In the genomic region with DNA sequence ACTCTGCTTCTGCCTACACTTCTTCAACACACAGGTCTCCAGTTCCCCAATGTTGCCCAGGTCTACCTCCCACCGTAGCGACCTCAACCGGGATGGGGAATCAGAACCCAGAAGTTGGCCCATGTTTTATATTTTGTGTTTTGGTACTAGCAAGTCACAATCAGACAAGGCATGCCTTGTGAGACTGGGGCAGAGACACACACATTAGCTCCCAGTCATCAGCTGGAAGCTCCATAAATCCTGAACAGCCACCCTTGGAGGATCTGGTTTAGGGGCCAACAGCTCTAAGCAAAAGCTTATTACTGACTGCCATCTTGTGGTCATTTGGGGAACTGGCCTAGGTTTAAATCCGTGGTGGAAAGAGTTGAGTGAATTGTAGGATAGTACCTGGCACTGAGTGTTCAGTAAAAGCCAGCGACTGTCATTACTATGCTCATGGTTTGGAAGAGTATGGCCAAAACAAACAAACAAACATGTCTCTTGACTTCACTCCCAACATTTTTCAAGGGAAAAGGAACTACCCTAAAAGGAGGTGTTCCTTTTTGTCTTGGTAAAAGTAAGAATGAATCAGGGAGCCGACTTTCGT, we compare ENCODE assay signal across 8 cellular contexts. TPM values are rescaled to one million over a fixed set of nuclear protein-coding genes. Genes with fewer than 3 reads are reported as not detected.
A peak's percentile ranks its signal among the peaks of the same experiment; 100 is the strongest.
DNase-seq lines count a peak whose midpoint lies in the region; ATAC-seq and TF ChIP-seq lines count a peak whose summit lies in the region.

No MANE protein-coding gene starts in this region.

- no peak for ATAC-seq in HG03159 (IDR thresholded peaks at IDR 0.05; ENCODE audit: unreplicated experiment)

- intact Hi-C loops in activated T-helper 1 cell treated with anti-CD3 and anti-CD28 coated beads, Interleukin-12 subunit alpha, Interleukin-12 subunit beta, Interleukin-2, Interleukin-4 antibody, amounts not matched to agents 30 ng/mL and 10 ng/mL and 1 ng/mL, durations not matched to agents 14 hours and 24 hours and 36 hours (cut with micrococcal nuclease) = loop anchor here (1.0 to 5.0 kb wide), 9 partner anchors 38 to 444 kb away; a partner anchor contains a TSS
- intact Hi-C loops in testis (cut with DNase I; ENCODE audit: low total_unique reads) = no loop called here

- H3K9me3 ChIP-seq in MG63 (no peaks in the 10 kb centered on the region), neural progenitor cell (ENCODE audit: low read depth) (no peaks in the 10 kb centered on the region), testis (no peaks in the 10 kb centered on the region)

- H3K4me1 Mint-ChIP-seq in activated T-helper 1 cell treated with anti-CD3 and anti-CD28 coated beads, Interleukin-12 subunit alpha, Interleukin-12 subunit beta, Interleukin-2, Interleukin-4 antibody, amounts not matched to agents 30 ng/mL and 10 ng/mL and 1 ng/mL, durations not matched to agents 14 hours and 24 hours and 36 hours (ENCODE audit: low read depth) = peaks cover 47% of the 10 kb centered on the region
- H3K4me1 Mint-ChIP-seq in neural progenitor cell = peaks cover 8% of the 10 kb centered on the region

- H3K36me3 Mint-ChIP-seq in activated T-helper 1 cell treated with anti-CD3 and anti-CD28 coated beads, Interleukin-12 subunit alpha, Interleukin-12 subunit beta, Interleukin-2, Interleukin-4 antibody, amounts not matched to agents 30 ng/mL and 10 ng/mL and 1 ng/mL, durations not matched to agents 14 hours and 24 hours and 36 hours (ENCODE audit: low read depth) = peaks cover 8% of the 10 kb centered on the region
- H3K36me3 Mint-ChIP-seq in neural progenitor cell = no peaks in the 10 kb centered on the region

- H3K27me3 ChIP-seq in MG63 (no peaks in the 10 kb centered on the region), neural progenitor cell (no peaks in the 10 kb centered on the region), testis (no peaks in the 10 kb centered on the region)

- peak overlapping the region; percentile 93 for H3K27ac Mint-ChIP-seq in activated T-helper 1 cell treated with anti-CD3 and anti-CD28 coated beads, Interleukin-12 subunit alpha, Interleukin-12 subunit beta, Interleukin-2, Interleukin-4 antibody, amounts not matched to agents 30 ng/mL and 10 ng/mL and 1 ng/mL, durations not matched to agents 14 hours and 24 hours and 36 hours
- no peak overlapping the region for H3K27ac Mint-ChIP-seq in neural progenitor cell

- no peak overlapping the region for H3K4me2 ChIP-seq in neural progenitor cell

- peak; percentile 98 for TF ChIP-seq CTCF in fibroblast of mammary gland (conservative IDR thresholded peaks at IDR 0.05; ENCODE audit: control insufficient read depth, insufficient read depth, low read depth, low read length)
- TF ChIP-seq CTCF in neural progenitor cell (IDR thresholded peaks at IDR 0.05) = peak; percentile 95
- TF ChIP-seq CTCF in testis (IDR thresholded peaks at IDR 0.05) = peak; percentile 95 to 99 (median 96)

- no peak overlapping the region for H3K27ac ChIP-seq in neural progenitor cell
- peak overlapping the region in 1 of 2 donors; percentile 27 for H3K27ac ChIP-seq in testis

- no peaks in the 10 kb centered on the region for H3K9me3 Mint-ChIP-seq in activated T-helper 1 cell treated with anti-CD3 and anti-CD28 coated beads, Interleukin-12 subunit alpha, Interleukin-12 subunit beta, Interleukin-2, Interleukin-4 antibody, amounts not matched to agents 30 ng/mL and 10 ng/mL and 1 ng/mL, durations not matched to agents 14 hours and 24 hours and 36 hours
- H3K9me3 Mint-ChIP-seq in neural progenitor cell = no peaks in the 10 kb centered on the region

- H3K36me3 ChIP-seq in MG63 = no peaks in the 10 kb centered on the region
- H3K36me3 ChIP-seq in neural progenitor cell = no peaks in the 10 kb centered on the region
- no peaks in the 10 kb centered on the region for H3K36me3 ChIP-seq in testis (ENCODE audit: low read depth, missing control alignments)

- no peaks in the 10 kb centered on the region for H3K27me3 Mint-ChIP-seq in activated T-helper 1 cell treated with anti-CD3 and anti-CD28 coated beads, Interleukin-12 subunit alpha, Interleukin-12 subunit beta, Interleukin-2, Interleukin-4 antibody, amounts not matched to agents 30 ng/mL and 10 ng/mL and 1 ng/mL, durations not matched to agents 14 hours and 24 hours and 36 hours (ENCODE audit: insufficient read depth)
- H3K27me3 Mint-ChIP-seq in neural progenitor cell (ENCODE audit: insufficient read depth, low read depth) = peaks cover 10% of the 10 kb centered on the region

- peak overlapping the region; percentile 23 for H2AFZ ChIP-seq in neural progenitor cell (replicated peaks)

- no peak overlapping the region for H3K9ac ChIP-seq in neural progenitor cell

- no peaks in the 10 kb centered on the region for H3F3A ChIP-seq in neural progenitor cell (ENCODE audit: low read depth)

- 49 to 63% methylated on average over 7 of the region's 7 CpGs for WGBS in testis, 2 donors

- DNase-seq in ELR (ENCODE audit: low read depth) = peak; percentile 86
- DNase-seq in MG63 = peak; percentile 64
- peak; percentile 80 for DNase-seq in RPMI8226
- peak; percentile 73 for DNase-seq in activated T-helper 1 cell treated with anti-CD3 and anti-CD28 coated beads, Interleukin-12 subunit alpha, Interleukin-12 subunit beta, Interleukin-2, Interleukin-4 antibody, amounts not matched to agents 30 ng/mL and 10 ng/mL and 1 ng/mL, durations not matched to agents 14 hours and 24 hours and 36 hours (ENCODE audit: low spot score)
- DNase-seq in fibroblast of mammary gland (ENCODE audit: low read depth) = peak; percentile 87
- DNase-seq in neural progenitor cell (ENCODE audit: low spot score) = peak; percentile 89
- peak; percentile 90 for DNase-seq in testis

- H3K4me3 ChIP-seq in MG63 (no peak overlapping the region), fibroblast of mammary gland (ENCODE audit: control insufficient read depth, low read depth, low read length) (no peak overlapping the region), neural progenitor cell (no peak overlapping the region), testis (no peak overlapping the region)

- H3K4me1 ChIP-seq in neural progenitor cell (no peaks in the 10 kb centered on the region), testis (no peaks in the 10 kb centered on the region)

- no peak for TF ChIP-seq POLR2A in testis (IDR thresholded peaks at IDR 0.05)

- no peaks in the 10 kb centered on the region for H3K79me2 ChIP-seq in neural progenitor cell (ENCODE audit: low read depth)

- H3K4me3 Mint-ChIP-seq in activated T-helper 1 cell treated with anti-CD3 and anti-CD28 coated beads, Interleukin-12 subunit alpha, Interleukin-12 subunit beta, Interleukin-2, Interleukin-4 antibody, amounts not matched to agents 30 ng/mL and 10 ng/mL and 1 ng/mL, durations not matched to agents 14 hours and 24 hours and 36 hours = peak overlapping the region; percentile 25
- no peak overlapping the region for H3K4me3 Mint-ChIP-seq in neural progenitor cell

- H4K20me1 ChIP-seq in neural progenitor cell (ENCODE audit: low read depth) = no peaks in the 10 kb centered on the region

RNA-seq across cellular contexts. Expression of a gene that starts 40.5 kb away (rescaled TPM):
- total RNA-seq in MG63 (2014; rRNA removed; shearing (Covaris generic); ENCODE audit: low replicate concordance) = 13.0 and 18.9 TPM in 2 replicates
- 182 and 192 TPM in 2 replicates for total RNA-seq in activated T-helper 1 cell treated with anti-CD3 and anti-CD28 coated beads, Interleukin-12 subunit alpha, Interleukin-12 subunit beta, Interleukin-2, Interleukin-4 antibody, amounts not matched to agents 30 ng/mL and 10 ng/mL and 1 ng/mL, durations not matched to agents 14 hours and 24 hours and 36 hours
- total RNA-seq in neural progenitor cell (ENCODE audit: low replicate concordance) (9.1 and 18.9 TPM in 2 replicates), testis (10 to 100 TPM; 20.4 to 30.8 TPM)
- polyA plus RNA-seq in testis (ENCODE audit: insufficient read depth, low read depth, low replicate concordance) = 28.0 TPM

RNA-seq across cellular contexts. Expression of a gene that starts 47.2 kb away (rescaled TPM):
- total RNA-seq in MG63 (2014; rRNA removed; shearing (Covaris generic); ENCODE audit: low replicate concordance) = 2.4 and 4.4 TPM in 2 replicates
- total RNA-seq in activated T-helper 1 cell treated with anti-CD3 and anti-CD28 coated beads, Interleukin-12 subunit alpha, Interleukin-12 subunit beta, Interleukin-2, Interleukin-4 antibody, amounts not matched to agents 30 ng/mL and 10 ng/mL and 1 ng/mL, durations not matched to agents 14 hours and 24 hours and 36 hours = 20.8 and 21.2 TPM in 2 replicates
- total RNA-seq in neural progenitor cell (ENCODE audit: low replicate concordance) (16.2 and 16.5 TPM in 2 replicates), testis (10 to 100 TPM; 25.6 to 36.4 TPM)
- 23.1 TPM for polyA plus RNA-seq in testis (ENCODE audit: insufficient read depth, low read depth, low replicate concordance)

RNA-seq across cellular contexts. Expression of a gene that starts 47.5 kb away (rescaled TPM):
- total RNA-seq in MG63 (2014; rRNA removed; shearing (Covaris generic); ENCODE audit: low replicate concordance) = 0.17 and 0.36 TPM in 2 replicates
- total RNA-seq in activated T-helper 1 cell treated with anti-CD3 and anti-CD28 coated beads, Interleukin-12 subunit alpha, Interleukin-12 subunit beta, Interleukin-2, Interleukin-4 antibody, amounts not matched to agents 30 ng/mL and 10 ng/mL and 1 ng/mL, durations not matched to agents 14 hours and 24 hours and 36 hours = 7.7 and 9.9 TPM in 2 replicates
- total RNA-seq in neural progenitor cell (ENCODE audit: low replicate concordance) (0.09 TPM in 1 of 2 replicates, not detected in the other), testis (10 to 100 TPM; 13.3 to 16.2 TPM)
- 46.5 TPM for polyA plus RNA-seq in testis (ENCODE audit: insufficient read depth, low read depth, low replicate concordance)
